In genomic region chr17:16517477-16517876, GRCh38 we compare ENCODE assay signal across 1 cellular context.
A peak's percentile ranks its signal among the peaks of the same experiment; 100 is the strongest.
TF ChIP-seq lines count a peak whose summit lies in the region.

No MANE protein-coding gene starts in this region.

TF ChIP-seq in K562, 482 proteins besides CTCF, POLR2A, EP300 and RAD21:
- TF ChIP-seq ATF7 (IDR thresholded peaks at IDR 0.05) (no peak), BCOR (IDR thresholded peaks at IDR 0.05) (0 out of 2 replicates have a peak, but pooled peaks have one; percentile 10), E2F6 (IDR thresholded peaks at IDR 0.05; ENCODE audit: borderline replicate concordance in 1 of 2, extremely low read depth in 1 of 2, insufficient read depth in 1 of 2, insufficient read length in 1 of 2, low read depth in 1 of 2, low read length in 1 of 2, poor library complexity in 1 of 2, severe bottlenecking in 1 of 2) (no peak), GATAD2B (IDR thresholded peaks at IDR 0.05; ENCODE audit: borderline replicate concordance) (no peak), RBM25 (IDR thresholded peaks at IDR 0.05; ENCODE audit: low read depth, low read length, severe bottlenecking) (peak; percentile 30), ZNF707 (CRISPR knock-in tag; conservative IDR thresholded peaks at IDR 0.05) (no peak), CBX2 (IDR thresholded peaks at IDR 0.05; ENCODE audit: insufficient read depth, low read length, poor library complexity, severe bottlenecking) (no peak), FOSL1 (tag; conservative IDR thresholded peaks at IDR 0.05) (no peak), CREB5 (CRISPR knock-in tag; IDR thresholded peaks at IDR 0.05) (no peak), STAT5B (CRISPR knock-in tag; IDR thresholded peaks at IDR 0.05) (no peak), SREBF1 (IDR thresholded peaks at IDR 0.05; ENCODE audit: borderline replicate concordance, low read depth, low read length) (no peak)
TF ChIP-seq in K562: peak in this region for 2.
